ENCODE assay signal across 36 cellular contexts in genomic region chr4:4794421-4794820, GRCh38.
"Had no signal": no experiment of that assay in that cellular context is flagged by ENCODE, and none has a peak within 500 bp of the region (broad histone marks: within the 10 kb centered on the region; RNA-seq: fewer than 3 reads in every experiment).

No MANE protein-coding gene starts in this region.

- H3K4me1 Mint-ChIP-seq: activated CD4-positive, alpha-beta T cell treated with anti-CD3 and anti-CD28 coated beads, Interleukin-2, amount 10 ng/mL, durations not matched to agents 24 days and 14 days; activated naive CD8-positive, alpha-beta T cell treated with anti-CD3 and anti-CD28 coated beads for 36 hours; activated T-helper 17 cell treated with anti-CD3 and anti-CD28 coated beads, Interleukin-2, amount 50 U/mL, for 72 hours; central memory CD8-positive, alpha-beta T cell had no signal

- H3K4me3 Mint-ChIP-seq: activated B cell treated with CpG ODN at 0.5 μM for 24 hours; activated CD4-positive, alpha-beta memory T cell treated with anti-CD3 and anti-CD28 coated beads for 36 hours; activated CD4-positive, alpha-beta T cell treated with anti-CD3 and anti-CD28 coated beads, Interleukin-2, amount 10 ng/mL, durations not matched to agents 24 days and 14 days; activated CD8-positive, alpha-beta T cell treated with anti-CD3 and anti-CD28 coated beads for 36 hours; activated naive CD4-positive, alpha-beta T cell treated with anti-CD3 and anti-CD28 coated beads for 36 hours; activated naive CD8-positive, alpha-beta T cell treated with anti-CD3 and anti-CD28 coated beads for 36 hours; activated T-cell treated with anti-CD3 and anti-CD28 coated beads, Interleukin-2, amount 50 U/mL, for 4 hours; activated T-cell treated with anti-CD3 and anti-CD28 coated beads, Interleukin-2, amount 50 U/mL, for 72 hours; activated T-helper 1 cell treated with anti-CD3 and anti-CD28 coated beads, Interleukin-12 subunit alpha, Interleukin-12 subunit beta, Interleukin-2, Interleukin-4 antibody, amounts not matched to agents 30 ng/mL and 10 ng/mL and 1 ng/mL, durations not matched to agents 14 hours and 24 hours and 36 hours; activated T-helper 17 cell treated with anti-CD3 and anti-CD28 coated beads, Interleukin-2, amount 50 U/mL, for 72 hours; brain; central memory CD8-positive, alpha-beta T cell; T-helper 1 cell treated with Interleukin-12 subunit alpha and Interleukin-12 subunit beta and Interleukin-4 antibody, amounts not matched to agents 30 μg/mL and 1 μg/mL, for 36 hours; T-helper 2 cell treated with Interferon-gamma antibody and Interleukin-4, amounts not matched to agents 5 μg/mL and 100 μg/mL, for 36 hours had no signal

- ATAC-seq: activated CD8-positive, alpha-beta T cell treated with anti-CD3 and anti-CD28 coated beads for 36 hours; activated naive CD4-positive, alpha-beta T cell treated with anti-CD3 and anti-CD28 coated beads, Interleukin-2, amount 50 U/mL, for 72 hours; activated T-cell treated with anti-CD3 and anti-CD28 coated beads, Interleukin-2, amount 50 U/mL, for 4 hours; activated T-cell treated with anti-CD3 and anti-CD28 coated beads, Interleukin-2, amount 50 U/mL, for 72 hours; activated T-helper 17 cell treated with anti-CD3 and anti-CD28 coated beads, Interleukin-2, amount 50 U/mL, for 72 hours had no signal

- H3K27me3 Mint-ChIP-seq: activated CD4-positive, alpha-beta memory T cell treated with anti-CD3 and anti-CD28 coated beads for 36 hours; activated CD4-positive, alpha-beta T cell treated with anti-CD3 and anti-CD28 coated beads, Interleukin-2, amount 10 ng/mL, durations not matched to agents 24 days and 14 days had no signal

- H3K4me1 ChIP-seq: ascending aorta had no signal

- H3K27ac Mint-ChIP-seq: activated B cell treated with CpG ODN at 0.5 μM for 24 hours; activated CD4-positive, alpha-beta memory T cell treated with anti-CD3 and anti-CD28 coated beads for 36 hours; activated CD4-positive, alpha-beta T cell treated with anti-CD3 and anti-CD28 coated beads, Interleukin-2, amount 10 ng/mL, durations not matched to agents 24 days and 14 days; activated CD8-positive, alpha-beta T cell treated with anti-CD3 and anti-CD28 coated beads for 36 hours; activated naive CD4-positive, alpha-beta T cell treated with anti-CD3 and anti-CD28 coated beads for 36 hours; activated naive CD4-positive, alpha-beta T cell treated with anti-CD3 and anti-CD28 coated beads, Interleukin-2, amount 50 U/mL, for 72 hours; activated naive CD8-positive, alpha-beta T cell treated with anti-CD3 and anti-CD28 coated beads for 36 hours; activated T-cell treated with anti-CD3 and anti-CD28 coated beads, Interleukin-2, amount 50 U/mL, for 72 hours; activated T-helper 1 cell treated with anti-CD3 and anti-CD28 coated beads, Interleukin-12 subunit alpha, Interleukin-12 subunit beta, Interleukin-2, Interleukin-4 antibody, amounts not matched to agents 30 ng/mL and 10 ng/mL and 1 ng/mL, durations not matched to agents 14 hours and 24 hours and 36 hours; activated T-helper 17 cell treated with anti-CD3 and anti-CD28 coated beads, Interleukin-2, amount 50 U/mL, for 72 hours; brain; T-helper 1 cell treated with Interleukin-12 subunit alpha and Interleukin-12 subunit beta and Interleukin-4 antibody, amounts not matched to agents 30 μg/mL and 1 μg/mL, for 36 hours; T-helper 2 cell treated with Interferon-gamma antibody and Interleukin-4, amounts not matched to agents 5 μg/mL and 100 μg/mL, for 36 hours had no signal

- H3K36me3 ChIP-seq: ascending aorta, cardiac muscle cell had no signal

- DNase-seq: activated B cell treated with CpG ODN at 0.5 μM for 24 hours; activated CD4-positive, alpha-beta memory T cell treated with anti-CD3 and anti-CD28 coated beads for 36 hours; activated CD4-positive, alpha-beta T cell treated with anti-CD3 and anti-CD28 coated beads for 4 hours; activated CD4-positive, alpha-beta T cell treated with anti-CD3 and anti-CD28 coated beads, Interleukin-2, amount 10 ng/mL, durations not matched to agents 24 days and 14 days; activated CD4-positive, alpha-beta T cell treated with anti-CD3 and anti-CD28 coated beads, Interleukin-2, amount 50 U/mL, for 1 hour; activated CD4-positive, alpha-beta T cell treated with anti-CD3 and anti-CD28 coated beads, Interleukin-2, amount 50 U/mL, for 4 hours; activated CD4-positive, CD25-positive, alpha-beta regulatory T cell treated with anti-CD3 and anti-CD28 coated beads, Interleukin-2, amount 50 U/mL, for 72 hours; activated CD8-positive, alpha-beta memory T cell treated with anti-CD3 and anti-CD28 coated beads, Interleukin-2, amount 50 U/mL, for 4 hours; activated CD8-positive, alpha-beta T cell treated with anti-CD3 and anti-CD28 coated beads for 36 hours; activated effector memory CD4-positive, alpha-beta T cell treated with anti-CD3 and anti-CD28 coated beads, Interleukin-2, amount 50 U/mL, for 16 hours; activated gamma-delta T cell treated with Interleukin-2 at 50 U/mL for 16 hours; activated naive CD4-positive, alpha-beta T cell; activated naive CD4-positive, alpha-beta T cell treated with anti-CD3 and anti-CD28 coated beads for 36 hours; activated naive CD4-positive, alpha-beta T cell treated with anti-CD3 and anti-CD28 coated beads, Interleukin-2, amount 50 U/mL, for 16 hours; activated naive CD8-positive, alpha-beta T cell treated with anti-CD3 and anti-CD28 coated beads for 36 hours; activated T-cell treated with anti-CD3 and anti-CD28 coated beads for 4 hours; activated T-cell treated with anti-CD3 and anti-CD28 coated beads, Interleukin-2, amount 50 U/mL, for 1 hour; activated T-cell treated with anti-CD3 and anti-CD28 coated beads, Interleukin-2, amount 50 U/mL, for 4 hours; activated T-cell treated with anti-CD3 and anti-CD28 coated beads, Interleukin-2, amount 50 U/mL, for 72 hours; amygdala; anterior cingulate cortex; caudate nucleus; cerebellar nuclear complex; T-helper 1 cell; T-helper 2 cell; T-helper 9 cell had no signal

- H3K27ac ChIP-seq: ascending aorta, cardiac muscle cell, VCaP had no signal

- H3K27me3 ChIP-seq: ascending aorta, cardiac muscle cell had no signal

- H3K4me3 ChIP-seq: ascending aorta, cardiac muscle cell had no signal
